ENCODE assay signal across 1 cellular context in the genomic region with DNA sequence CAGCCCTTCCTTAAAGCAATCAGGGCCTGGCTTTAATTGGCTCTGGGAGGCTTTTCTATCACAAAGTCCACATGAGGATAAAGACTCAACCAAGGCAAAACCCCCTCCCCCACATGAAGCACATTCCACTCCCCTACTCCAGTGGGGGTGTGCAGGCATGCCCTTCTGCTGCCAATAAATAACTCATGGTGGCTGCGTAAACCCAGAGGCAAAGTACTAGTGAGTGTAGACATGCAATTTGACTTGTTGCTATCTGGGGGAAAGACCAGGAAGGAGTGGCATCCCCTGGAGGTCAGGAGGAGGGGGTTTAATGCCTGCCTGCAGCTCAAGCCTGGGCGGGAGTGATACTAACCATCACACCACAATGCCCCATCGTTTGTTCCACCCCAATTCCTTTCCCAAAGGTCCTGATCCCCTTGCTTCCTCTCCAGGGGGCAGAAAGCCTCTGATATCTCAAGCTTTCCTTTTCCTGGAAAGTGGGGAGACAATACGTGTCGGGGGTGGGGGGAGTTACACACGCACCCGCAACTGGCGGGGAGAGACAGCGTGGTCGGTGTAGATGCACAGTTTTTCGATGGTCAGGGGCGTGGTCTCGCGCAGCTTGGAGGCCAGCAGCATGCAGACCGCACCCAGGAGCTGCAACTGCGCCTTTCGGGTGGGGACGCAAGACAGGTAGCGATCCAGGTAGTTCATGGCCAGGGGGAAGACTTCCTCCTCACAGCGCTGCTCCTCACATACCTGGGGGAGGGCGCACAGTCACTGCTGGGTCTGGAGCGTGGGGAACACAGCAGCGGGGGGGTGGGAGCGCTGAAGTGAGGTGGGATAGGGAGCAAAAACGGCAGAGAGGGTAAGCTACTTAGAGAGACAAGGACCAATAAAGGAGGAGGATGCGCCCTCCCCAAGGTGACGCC.
TF ChIP-seq lines count a peak whose summit lies in the region.

No MANE protein-coding gene starts in this region.

TF ChIP-seq in A549, 52 proteins besides CTCF, POLR2A, EP300 and RAD21 (continued from another document):
- peak; percentile 31; the same call in 1 of the 2 replicates for TF ChIP-seq MAX (IDR thresholded peaks at IDR 0.05)
TF ChIP-seq in A549: peak in this region for 2.
